Comparison of ENCODE assay signal across 8 cellular contexts in the genomic region with DNA sequence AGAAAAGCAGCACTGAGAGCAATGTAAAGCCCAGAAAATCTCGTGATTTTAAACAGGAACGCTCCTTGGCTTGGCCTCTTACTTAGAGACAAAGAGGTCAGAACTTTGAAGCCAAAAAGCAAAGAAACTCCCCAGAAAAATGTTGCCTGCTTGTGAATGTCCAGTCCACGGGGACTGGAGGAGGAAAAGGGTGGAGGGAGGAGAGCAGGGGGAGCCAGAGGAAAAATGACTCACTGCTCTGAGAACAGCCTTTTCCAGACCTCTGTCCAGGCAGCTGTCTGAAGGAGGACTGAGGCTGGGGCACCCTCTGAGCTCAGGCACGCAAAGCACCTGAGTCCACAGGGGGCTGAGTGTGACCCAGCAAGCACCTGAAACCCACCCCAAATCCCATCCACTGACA.
DNase-seq lines count a peak whose midpoint lies in the region; ATAC-seq, FAIRE-seq and TF ChIP-seq lines count a peak whose summit lies in the region.

No MANE protein-coding gene starts in this region.

- no peak for FAIRE-seq in HTR-8/SVneo (lab: Jason Lieb, UNC)

- H3K27me3 ChIP-seq in lung (ENCODE audit: control insufficient read depth, insufficient read depth) = no peaks in the 10 kb centered on the region
- H3K27me3 ChIP-seq in thymus (ENCODE audit: control insufficient read depth, insufficient read depth) = no peaks in the 10 kb centered on the region

- no peak for TF ChIP-seq CTCF in coronary artery (IDR thresholded peaks at IDR 0.05)
- no peak for TF ChIP-seq CTCF in lung (IDR thresholded peaks at IDR 0.05; ENCODE audit: control extremely low read depth, extremely low read depth)

- in situ Hi-C loops in KBM-7 (cut with MboI; ENCODE audit: low pct_unique_long_range_greater_than_20kb, low sequenced_read_pairs) = no loop called here
- in situ Hi-C loops in G401 (cut with HindIII; ENCODE audit: low sequenced_read_pairs) = no loop called here

- ATAC-seq in lung (ENCODE audit: insufficient read depth, low FRiP score) (peak; percentile 69), HG03439 (IDR thresholded peaks at IDR 0.05; ENCODE audit: unreplicated experiment) (no peak)

- H3K4me3 ChIP-seq in coronary artery (peak overlapping the region; percentile 24), lung (no peak overlapping the region), thymus (ENCODE audit: low read length) (no peak overlapping the region)

- H3K36me3 ChIP-seq in lung (ENCODE audit: control insufficient read depth in 2 of 2, insufficient read depth in 2 of 2, low read length in 2 of 2) (peaks cover 27 to 30% of the 10 kb centered on the region in 2 donors), thymus (ENCODE audit: control insufficient read depth, insufficient read depth) (peaks cover 11% of the 10 kb centered on the region)

- peak; percentile 74 for DNase-seq in HTR-8/SVneo (ENCODE audit: insufficient read length, low spot score)
- DNase-seq in coronary artery (ENCODE audit: low spot score) = peak; percentile 86
- DNase-seq in lung (ENCODE audit: low spot score) = no peak
- DNase-seq in NCI-H2107 treated with DMSO at 0.1 percent for 48 hours (lab: John Stamatoyannopoulos, UW; ENCODE audit: unreplicated experiment) = no peak
- DNase-seq in KBM-7 = no peak
- DNase-seq in G401 (ENCODE audit: low spot score) = no peak

- H3K9me3 ChIP-seq in lung (ENCODE audit: control insufficient read depth in 2 of 2, insufficient read depth in 1 of 2, low read length in 1 of 2) = no peaks in the 10 kb centered on the region
- H3K9me3 ChIP-seq in thymus (ENCODE audit: control insufficient read depth) = no peaks in the 10 kb centered on the region

- H3K4me1 ChIP-seq in lung (ENCODE audit: control insufficient read depth in 2 of 2, insufficient read depth in 2 of 2, low read length in 2 of 2) = peaks cover 10 to 14% of the 10 kb centered on the region in 2 donors
- H3K4me1 ChIP-seq in thymus (ENCODE audit: control insufficient read depth, insufficient read depth, low read length) = no peaks in the 10 kb centered on the region

- WGBS in lung, 2 donors = 63 to 86% methylated on average over 4 of the region's 4 CpGs
- WGBS in thymus = 93% methylated on average over 4 of the region's 4 CpGs

- H3K27ac ChIP-seq in coronary artery (peak overlapping the region; percentile 86 to 92), lung (ENCODE audit: low read depth in 1 of 2, low read length in 1 of 2) (peak overlapping the region; percentile 80 to 90), thymus (ENCODE audit: low read depth) (peak overlapping the region; percentile 68)

Comparison
In these comparisons a context has a peak if more than half of its experiments do, and no peak if none do; other contexts are left out.
1. DNase-seq: peak in HTR-8/SVneo (single experiment) and coronary artery (single experiment); none in lung (single experiment), NCI-H2107 treated with DMSO at 0.1 percent for 48 hours (single experiment), KBM-7 (single experiment) and G401 (single experiment).
2. Peak in every context shown above with its lines, with median percentiles within 50 percentile points of each other: H3K27ac ChIP-seq.